In genomic region chr4:128310266-128310697, GRCh38 we compare ENCODE assay signal across 8 cellular contexts. TPM values are rescaled to one million over a fixed set of nuclear protein-coding genes. Genes with fewer than 3 reads are reported as not detected.
DNase-seq lines count a peak whose midpoint lies in the region; ATAC-seq and TF ChIP-seq lines count a peak whose summit lies in the region.

No MANE protein-coding gene starts in this region.

- DNase-seq in AG10803 (ENCODE audit: low read depth) = no peak
- DNase-seq in NCI-H146 (lab: John Stamatoyannopoulos, UW) = peak; percentile 26
- peak; percentile 39 to 61 (median 53) for DNase-seq in body of pancreas
- DNase-seq in left colon = peak; percentile 45 to 59
- no peak for DNase-seq in NK-92 treated with Interleukin-12 subunit alpha and Interleukin-12 subunit beta, amount 100 ng/mL, for 24 hours (lab: John Stamatoyannopoulos, UW)
- no peak for DNase-seq in NOMO-1 (lab: John Stamatoyannopoulos, UW; ENCODE audit: unreplicated experiment in 2 of 2)

- H3K4me3 ChIP-seq in AG10803 (ENCODE audit: low read length) (no peak overlapping the region), body of pancreas (no peak overlapping the region)

- H3K9me3 ChIP-seq in body of pancreas = no peaks in the 10 kb centered on the region

- H3K4me1 ChIP-seq in body of pancreas = peaks cover 59% of the 10 kb centered on the region

- H3K36me3 ChIP-seq in body of pancreas (replicated peaks in 1 of 2; ENCODE audit: insufficient read depth in 1 of 2, low read depth in 2 of 2) = no peaks in the 10 kb centered on the region

- ATAC-seq in body of pancreas (peak; percentile 58), left colon (peak; percentile 66), HG03139 (IDR thresholded peaks at IDR 0.05; ENCODE audit: unreplicated experiment) (no peak), HG03439 (IDR thresholded peaks at IDR 0.05; ENCODE audit: unreplicated experiment) (no peak)

- WGBS in body of pancreas, 2 donors = 27 to 34% methylated on average over 6 of the region's 6 CpGs

- H3K27me3 ChIP-seq in body of pancreas = no peaks in the 10 kb centered on the region

- TF ChIP-seq CTCF in AG10803 (conservative IDR thresholded peaks at IDR 0.05; ENCODE audit: low read length) (peak; percentile 22), body of pancreas (IDR thresholded peaks at IDR 0.05) (peak in 3 of 7 experiments; percentile 8 to 15 (median 12))

- H3K27ac ChIP-seq in body of pancreas = peak overlapping the region; percentile 30 to 73 (median 60)

- TF ChIP-seq POLR2A in body of pancreas (IDR thresholded peaks at IDR 0.05) = no peak

- intact Hi-C loops in body of pancreas (cut with DNase I) (no loop called here), left colon (cut with DNase I, micrococcal nuclease) (no loop called here)

RNA-seq across cellular contexts. Expression of gene PGRMC2, which starts 22.7 kb away (rescaled TPM):
- total RNA-seq in body of pancreas (10 to 100 TPM; 14.8 to 20.2 TPM), left colon (10 to 100 TPM; 79.8 to 90.1 TPM)

Comparison
In these comparisons a context has a peak if more than half of its experiments do, and no peak if none do; other contexts are left out.
1. DNase-seq: peak in NCI-H146 (single experiment), body of pancreas (4 of 4) and left colon (2 of 2); none in AG10803 (single experiment), NK-92 treated with Interleukin-12 subunit alpha and Interleukin-12 subunit beta, amount 100 ng/mL, for 24 hours (single experiment) and NOMO-1 (0 of 2).
2. ATAC-seq: peak in body of pancreas (single experiment) and left colon (single experiment); none in HG03139 (single experiment) and HG03439 (single experiment).